7 cellular contexts compared by ENCODE assay signal in genomic region chr10:100969175-100970075, GRCh38. TPM values are rescaled to one million over a fixed set of nuclear protein-coding genes. Genes with fewer than 3 reads are reported as not detected.
DNase-seq lines count a peak whose midpoint lies in the region; ATAC-seq and TF ChIP-seq lines count a peak whose summit lies in the region.

SEMA4G (plus strand) TSS chr10:100969504; CDS start chr10:100972913, 3,409 bp downstream.

- H3K27ac Mint-ChIP-seq in T-helper 2 cell treated with Interferon-gamma antibody and Interleukin-4, amounts not matched to agents 5 μg/mL and 100 μg/mL, for 36 hours = no peak within 1 kb of the TSS

- peaks cover 8% of the 10 kb centered on the region for H3K27me3 Mint-ChIP-seq in T-helper 2 cell treated with Interferon-gamma antibody and Interleukin-4, amounts not matched to agents 5 μg/mL and 100 μg/mL, for 36 hours (ENCODE audit: low read depth)

- no peaks in the 10 kb centered on the region for H3K9me3 Mint-ChIP-seq in T-helper 2 cell treated with Interferon-gamma antibody and Interleukin-4, amounts not matched to agents 5 μg/mL and 100 μg/mL, for 36 hours

- H3K27me3 ChIP-seq in GM06990 (replicated peaks; ENCODE audit: control insufficient read depth, insufficient read depth, low read length) = no peaks in the 10 kb centered on the region

- peak within 1 kb of the TSS; percentile 55 for H3K4me3 ChIP-seq in GM06990 (replicated peaks; ENCODE audit: low read depth, low read length)

- DNase-seq in GM06990 (ENCODE audit: extremely low read depth, insufficient read length) (peak; percentile 46), cerebellar cortex (ENCODE audit: low spot score) (peak; percentile 61), left lobe of liver (ENCODE audit: low spot score) (peak; percentile 69)
- peak; percentile 22 for DNase-seq in T-helper 2 cell treated with Interferon-gamma antibody and Interleukin-4, amounts not matched to agents 5 μg/mL and 100 μg/mL, for 36 hours (ENCODE audit: low spot score)
- DNase-seq in stimulated activated CD4-positive, alpha-beta T cell treated with anti-CD3 and anti-CD28 coated beads, Interleukin-4, amount 100 ng/mL, for 4 hours = peak; percentile 11 to 42

- peaks cover 4% of the 10 kb centered on the region for H3K36me3 Mint-ChIP-seq in T-helper 2 cell treated with Interferon-gamma antibody and Interleukin-4, amounts not matched to agents 5 μg/mL and 100 μg/mL, for 36 hours (ENCODE audit: low read depth)

- peak; percentile 71 for ATAC-seq in HG03432 (IDR thresholded peaks at IDR 0.05; ENCODE audit: unreplicated experiment)
- ATAC-seq in left lobe of liver = peak; percentile 61
- ATAC-seq in GM21528 (IDR thresholded peaks at IDR 0.05; ENCODE audit: low FRiP score, unreplicated experiment) = no peak

- peaks cover 2% of the 10 kb centered on the region; the same call in 1 of the 2 replicates for H3K36me3 ChIP-seq in GM06990 (ENCODE audit: control insufficient read depth, insufficient read depth, low read length)

- peak within 1 kb of the TSS; percentile 71 for H3K4me3 Mint-ChIP-seq in T-helper 2 cell treated with Interferon-gamma antibody and Interleukin-4, amounts not matched to agents 5 μg/mL and 100 μg/mL, for 36 hours

- TF ChIP-seq CTCF in GM06990 (IDR thresholded peaks at IDR 0.05; ENCODE audit: insufficient read depth, low read length, poor library complexity, severe bottlenecking) = peak; percentile 80

- H3K4me1 Mint-ChIP-seq in T-helper 2 cell treated with Interferon-gamma antibody and Interleukin-4, amounts not matched to agents 5 μg/mL and 100 μg/mL, for 36 hours (ENCODE audit: low read depth) = peaks cover 7% of the 10 kb centered on the region

RNA-seq across cellular contexts. Expression of gene SEMA4G, which starts in this region (rescaled TPM):
- 80.4 TPM for total RNA-seq in left lobe of liver
